11 cellular contexts compared by ENCODE assay signal in genomic region chr4:37758226-37758625, GRCh38.
DNase-seq lines count a peak whose midpoint lies in the region; ATAC-seq and TF ChIP-seq lines count a peak whose summit lies in the region.
"Had no signal": no experiment of that assay in that cellular context is flagged by ENCODE, and none has a peak within 500 bp of the region (broad histone marks: within the 10 kb centered on the region; RNA-seq: fewer than 3 reads in every experiment).

No MANE protein-coding gene starts in this region.

- no peak overlapping the region for H3K4me3 ChIP-seq in astrocyte of the spinal cord (ENCODE audit: low read depth, low read length)
- H3K4me3 ChIP-seq in thymus (ENCODE audit: low read length), result no peak overlapping the region

- H3K4me1 Mint-ChIP-seq in activated CD4-positive, alpha-beta memory T cell treated with anti-CD3 and anti-CD28 coated beads, Interleukin-2, amount 10 ng/mL, durations not matched to agents 7 days and 5 days, result peaks cover 16% of the 10 kb centered on the region

- POLR2A ChIA-PET in activated CD4-positive, alpha-beta memory T cell treated with anti-CD3 and anti-CD28 coated beads, Interleukin-2, amount 10 ng/mL, durations not matched to agents 7 days and 5 days (lab: Charles Lee), result no interaction called here

- no peaks in the 10 kb centered on the region for H3K27me3 ChIP-seq in thymus (ENCODE audit: control insufficient read depth, insufficient read depth)

- no peaks in the 10 kb centered on the region for H3K27me3 Mint-ChIP-seq in activated CD4-positive, alpha-beta memory T cell treated with anti-CD3 and anti-CD28 coated beads, Interleukin-2, amount 10 ng/mL, durations not matched to agents 7 days and 5 days
- H3K27me3 Mint-ChIP-seq: activated naive CD8-positive, alpha-beta T cell had no signal

- H3K36me3 ChIP-seq in thymus (ENCODE audit: control insufficient read depth, insufficient read depth), result no peaks in the 10 kb centered on the region

- 37% methylated on average over 1 of the region's 1 CpG for WGBS in thymus

- DNase-seq in DMS53 (lab: John Stamatoyannopoulos, UW) (peak; percentile 43), DMS53 treated with DMSO at 0.1 percent for 48 hours (lab: John Stamatoyannopoulos, UW; ENCODE audit: unreplicated experiment) (no peak), astrocyte of the spinal cord (ENCODE audit: low read depth, low spot score) (peak; percentile 41), kidney glomerular epithelial cell (lab: John Stamatoyannopoulos, UW) (peak; percentile 11)
- no peak for DNase-seq in activated CD4-positive, alpha-beta memory T cell treated with anti-CD3 and anti-CD28 coated beads, Interleukin-2, amount 10 ng/mL, durations not matched to agents 7 days and 5 days
- DNase-seq: NCI-H1436 had no signal

- peaks cover 25% of the 10 kb centered on the region for H3K4me1 ChIP-seq in thymus (ENCODE audit: control insufficient read depth, insufficient read depth, low read length)

- no peaks in the 10 kb centered on the region for H3K9me3 Mint-ChIP-seq in activated CD4-positive, alpha-beta memory T cell treated with anti-CD3 and anti-CD28 coated beads, Interleukin-2, amount 10 ng/mL, durations not matched to agents 7 days and 5 days

- H3K27ac ChIP-seq in thymus (ENCODE audit: low read depth), result peak overlapping the region; percentile 81
- H3K27ac ChIP-seq: 22Rv1 had no signal

- no peaks in the 10 kb centered on the region for H3K9me3 ChIP-seq in thymus (ENCODE audit: control insufficient read depth)

- no peak overlapping the region for H3K27ac Mint-ChIP-seq in activated CD4-positive, alpha-beta memory T cell treated with anti-CD3 and anti-CD28 coated beads, Interleukin-2, amount 10 ng/mL, durations not matched to agents 7 days and 5 days
- H3K27ac Mint-ChIP-seq: activated naive CD8-positive, alpha-beta T cell had no signal

- TF ChIP-seq CTCF in astrocyte of the spinal cord (IDR thresholded peaks at IDR 0.05; ENCODE audit: low read depth, low read length), result no peak

- no peaks in the 10 kb centered on the region for H3K36me3 Mint-ChIP-seq in activated CD4-positive, alpha-beta memory T cell treated with anti-CD3 and anti-CD28 coated beads, Interleukin-2, amount 10 ng/mL, durations not matched to agents 7 days and 5 days (ENCODE audit: low read depth)
- H3K36me3 Mint-ChIP-seq: activated naive CD8-positive, alpha-beta T cell had no signal

- CTCF ChIA-PET in activated CD4-positive, alpha-beta memory T cell treated with anti-CD3 and anti-CD28 coated beads, Interleukin-2, amount 10 ng/mL, durations not matched to agents 7 days and 5 days (lab: Charles Lee), result no interaction called here

- no peak overlapping the region for H3K4me3 Mint-ChIP-seq in activated CD4-positive, alpha-beta memory T cell treated with anti-CD3 and anti-CD28 coated beads, Interleukin-2, amount 10 ng/mL, durations not matched to agents 7 days and 5 days
- H3K4me3 Mint-ChIP-seq: activated naive CD8-positive, alpha-beta T cell had no signal

- in situ Hi-C loops in astrocyte of the spinal cord (cut with HindIII; ENCODE audit: low sequenced_read_pairs), result no loop called here

- ATAC-seq in HG03439 (IDR thresholded peaks at IDR 0.05; ENCODE audit: unreplicated experiment) (no peak), HG03460 (IDR thresholded peaks at IDR 0.05; ENCODE audit: unreplicated experiment) (no peak)

Comparison
In these comparisons a context has a peak if more than half of its experiments do, and no peak if none do; other contexts are left out.
1. DNase-seq: peak in DMS53 (single experiment), astrocyte of the spinal cord (single experiment) and kidney glomerular epithelial cell (single experiment); none in DMS53 treated with DMSO at 0.1 percent for 48 hours (single experiment) and activated CD4-positive, alpha-beta memory T cell treated with anti-CD3 and anti-CD28 coated beads, Interleukin-2, amount 10 ng/mL, durations not matched to agents 7 days and 5 days (single experiment).